ENCODE assay signal across 12 cellular contexts in the genomic region with DNA sequence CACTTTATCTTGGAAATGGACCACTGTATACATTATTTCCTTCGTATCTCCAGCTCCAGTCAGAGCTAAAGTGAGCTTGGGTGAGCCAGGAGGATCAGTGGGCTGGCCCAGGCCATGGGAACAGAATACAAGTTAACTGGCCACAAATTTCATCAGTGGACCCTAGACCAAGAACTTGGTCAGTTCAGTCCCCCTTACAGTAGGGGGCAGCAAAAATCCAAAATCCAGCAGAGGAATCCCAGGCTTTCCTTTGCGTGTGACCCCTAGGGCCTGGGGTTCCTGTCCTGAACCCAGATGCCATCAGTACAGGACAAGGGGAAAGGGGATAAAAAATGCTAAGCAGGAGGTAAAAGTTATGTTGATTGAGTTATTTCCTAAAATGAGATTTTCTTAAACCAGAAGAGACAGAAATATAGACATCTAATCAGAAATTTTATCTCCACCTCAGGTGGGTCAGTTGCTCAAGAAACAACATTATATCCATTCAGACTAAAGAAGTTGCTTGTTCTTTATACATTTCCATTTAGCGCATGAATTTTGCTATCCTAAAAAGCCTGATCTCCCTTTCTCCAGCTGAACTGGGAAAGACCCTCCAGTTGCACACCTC. TPM values are rescaled to one million over a fixed set of nuclear protein-coding genes. Genes with fewer than 3 reads are reported as not detected.
DNase-seq lines count a peak whose midpoint lies in the region; ATAC-seq and TF ChIP-seq lines count a peak whose summit lies in the region.
"Had no signal": no experiment of that assay in that cellular context is flagged by ENCODE, and none has a peak within 500 bp of the region (broad histone marks: within the 10 kb centered on the region; RNA-seq: fewer than 3 reads in every experiment).

No MANE protein-coding gene starts in this region.

- no peaks in the 10 kb centered on the region for H3K36me3 ChIP-seq in GM06990 (ENCODE audit: control insufficient read depth, insufficient read depth, low read length)
- no peaks in the 10 kb centered on the region for H3K36me3 ChIP-seq in OCI-LY3 (replicated peaks; ENCODE audit: low read depth, low read length)
- no peaks in the 10 kb centered on the region for H3K36me3 ChIP-seq in suprapubic skin
- H3K36me3 ChIP-seq: neutrophil, uterus had no signal

- no peak overlapping the region for H3K4me3 Mint-ChIP-seq in activated T-cell treated with anti-CD3 and anti-CD28 coated beads, Interleukin-2, amount 50 U/mL, for 4 hours

- no peak overlapping the region for H3K9ac ChIP-seq in OCI-LY3 (ENCODE audit: low read length)

- TF ChIP-seq CTCF in AG10803 (conservative IDR thresholded peaks at IDR 0.05; ENCODE audit: low read length), result peak; percentile 51
- peak; percentile 60 for TF ChIP-seq CTCF in GM06990 (IDR thresholded peaks at IDR 0.05; ENCODE audit: insufficient read depth, low read length, poor library complexity, severe bottlenecking)
- TF ChIP-seq CTCF in OCI-LY3 (IDR thresholded peaks at IDR 0.05; ENCODE audit: low read depth, low read length), result peak; percentile 74
- TF ChIP-seq CTCF in fibroblast of the aortic adventitia (IDR thresholded peaks at IDR 0.05; ENCODE audit: insufficient read depth, low read length), result peak; percentile 42
- TF ChIP-seq CTCF in suprapubic skin (IDR thresholded peaks at IDR 0.05), result no peak

- H3K4me3 ChIP-seq in AG10803 (ENCODE audit: low read length) (no peak overlapping the region), GM06990 (replicated peaks; ENCODE audit: low read depth, low read length) (no peak overlapping the region), OCI-LY3 (ENCODE audit: low read length) (no peak overlapping the region), fibroblast of the aortic adventitia (ENCODE audit: low read depth, low read length) (no peak overlapping the region), suprapubic skin (no peak overlapping the region)
- H3K4me3 ChIP-seq: uterus had no signal

- no peak for TF ChIP-seq POLR2A in suprapubic skin (IDR thresholded peaks at IDR 0.05)

- H3K4me1 Mint-ChIP-seq in activated T-cell treated with anti-CD3 and anti-CD28 coated beads, Interleukin-2, amount 50 U/mL, for 4 hours (ENCODE audit: low read depth), result peaks cover 5% of the 10 kb centered on the region

- H3K4me1 ChIP-seq in OCI-LY3 (ENCODE audit: low read length) (no peaks in the 10 kb centered on the region), suprapubic skin (no peaks in the 10 kb centered on the region)
- H3K4me1 ChIP-seq: uterus had no signal

- no peak for TF ChIP-seq EP300 in suprapubic skin (IDR thresholded peaks at IDR 0.05)

- H2AFZ ChIP-seq in OCI-LY3 (ENCODE audit: low read depth, low read length), result no peak overlapping the region

- DNase-seq in AG10803 (ENCODE audit: low read depth) (no peak), GM06990 (ENCODE audit: extremely low read depth, insufficient read length) (no peak), fibroblast of the aortic adventitia (ENCODE audit: low read depth) (no peak), ureter (ENCODE audit: low spot score) (no peak), suprapubic skin (ENCODE audit: low spot score in 2 of 2) (no peak), HCEC 1CT (no peak)
- DNase-seq in activated T-cell treated with anti-CD3 and anti-CD28 coated beads, Interleukin-2, amount 50 U/mL, for 4 hours, result no peak
- DNase-seq: NCI-H1436 treated with DMSO at 0.1 percent for 48 hours, SIG-M5, uterus had no signal

- no peak overlapping the region for H3K4me2 ChIP-seq in OCI-LY3 (ENCODE audit: low read length)

- H3K36me3 Mint-ChIP-seq in activated T-cell treated with anti-CD3 and anti-CD28 coated beads, Interleukin-2, amount 50 U/mL, for 4 hours (ENCODE audit: insufficient read depth), result no peaks in the 10 kb centered on the region

- no peaks in the 10 kb centered on the region for H3K9me3 Mint-ChIP-seq in activated T-cell treated with anti-CD3 and anti-CD28 coated beads, Interleukin-2, amount 50 U/mL, for 4 hours

- no peaks in the 10 kb centered on the region for H4K20me1 ChIP-seq in OCI-LY3 (ENCODE audit: insufficient read depth, low read length)

- H3K27me3 Mint-ChIP-seq in activated T-cell treated with anti-CD3 and anti-CD28 coated beads, Interleukin-2, amount 50 U/mL, for 4 hours (ENCODE audit: low read depth), result no peaks in the 10 kb centered on the region

- H3K27ac ChIP-seq in OCI-LY3 (ENCODE audit: low read length) (no peak overlapping the region), suprapubic skin (no peak overlapping the region)
- H3K27ac ChIP-seq: neutrophil, uterus had no signal

- 92% methylated on average over 3 of the region's 3 CpGs for WGBS in suprapubic skin

- no peaks in the 10 kb centered on the region for H3K79me2 ChIP-seq in OCI-LY3 (ENCODE audit: low read length)

- H3K27me3 ChIP-seq in GM06990 (replicated peaks; ENCODE audit: control insufficient read depth, insufficient read depth, low read length) (no peaks in the 10 kb centered on the region; the same call in 1 of the 2 replicates), OCI-LY3 (ENCODE audit: low read depth, low read length) (no peaks in the 10 kb centered on the region; the same call in 1 of the 2 replicates), suprapubic skin (no peaks in the 10 kb centered on the region)
- H3K27me3 ChIP-seq: neutrophil, uterus had no signal

- ATAC-seq in activated T-cell treated with anti-CD3 and anti-CD28 coated beads, Interleukin-2, amount 50 U/mL, for 4 hours, result no peak

- H3K9me3 ChIP-seq in OCI-LY3 (ENCODE audit: insufficient read depth, low read length) (no peaks in the 10 kb centered on the region), suprapubic skin (no peaks in the 10 kb centered on the region)
- H3K9me3 ChIP-seq: neutrophil, uterus had no signal

RNA-seq across cellular contexts. Expression of a gene that starts 24.1 kb away (rescaled TPM):
- not detected in 2 replicates for total RNA-seq in fibroblast of the aortic adventitia (ENCODE audit: low replicate concordance)
- not detected for total RNA-seq in ureter
- total RNA-seq in suprapubic skin, result 100 to 1,000 TPM in 3 of 4 donors, 10 to 100 TPM in 1; 41.1 to 222 (median 140) TPM
- total RNA-seq in activated T-cell treated with anti-CD3 and anti-CD28 coated beads, Interleukin-2, amount 50 U/mL, for 4 hours, result not detected
- total RNA-seq: uterus had no signal

RNA-seq across cellular contexts. Expression of a gene that starts 27.8 kb away (rescaled TPM):
- total RNA-seq in fibroblast of the aortic adventitia (ENCODE audit: low replicate concordance), result not detected in 2 replicates
- not detected for total RNA-seq in ureter
- 100 to 1,000 TPM in 3 of 4 donors, 10 to 100 TPM in 1; 19.1 to 228 (median 129) TPM for total RNA-seq in suprapubic skin
- not detected for total RNA-seq in activated T-cell treated with anti-CD3 and anti-CD28 coated beads, Interleukin-2, amount 50 U/mL, for 4 hours
- total RNA-seq: uterus had no signal

Comparison
In these comparisons a context has a peak if more than half of its experiments do, and no peak if none do; other contexts are left out.
1. CTCF ChIP-seq: peak in AG10803 (single experiment), GM06990 (single experiment), OCI-LY3 (single experiment) and fibroblast of the aortic adventitia (single experiment); none in suprapubic skin (0 of 2).
2. RNA of a gene that starts 24.1 kb away (total RNA-seq): 41.1 to 222 TPM in suprapubic skin; not detected in fibroblast of the aortic adventitia, not detected in ureter (single experiment) and not detected in activated T-cell treated with anti-CD3 and anti-CD28 coated beads, Interleukin-2, amount 50 U/mL, for 4 hours; every median in the first group is over 10 times any median in the second.
3. RNA of a gene that starts 27.8 kb away (total RNA-seq): 19.1 to 228 TPM in suprapubic skin; not detected in ureter (single experiment), not detected in fibroblast of the aortic adventitia and not detected in activated T-cell treated with anti-CD3 and anti-CD28 coated beads, Interleukin-2, amount 50 U/mL, for 4 hours; every median in the first group is over 10 times any median in the second.